In the genomic region with DNA sequence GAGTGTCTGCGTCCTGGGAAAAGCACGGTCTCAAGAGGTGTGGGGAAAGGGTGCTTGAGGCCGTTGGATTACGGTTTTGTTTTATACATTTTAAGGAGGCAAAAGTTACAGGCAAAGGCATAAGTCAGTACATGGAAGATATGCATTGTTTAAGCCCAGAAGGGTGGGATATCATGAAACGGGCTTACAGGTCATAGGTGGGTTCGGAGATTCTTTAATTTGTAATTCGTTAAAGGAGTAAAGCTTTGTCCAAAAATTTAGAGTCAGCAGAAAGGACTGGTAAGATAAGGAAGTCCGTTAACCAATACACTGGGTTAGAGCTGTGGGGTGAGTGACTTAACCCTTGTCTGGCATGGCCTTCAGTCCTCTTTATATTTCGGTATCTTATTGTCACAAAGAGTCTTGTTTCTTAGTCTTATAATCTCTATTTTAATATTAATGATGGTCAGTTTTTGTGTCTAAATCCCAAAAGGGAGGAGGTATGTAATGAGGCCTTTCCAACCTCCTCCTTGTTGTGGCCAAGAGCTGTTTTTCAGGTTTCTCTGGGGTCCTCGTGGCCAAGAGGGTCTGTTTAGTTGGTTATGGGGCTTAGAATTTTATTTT, we compare ENCODE assay signal across 11 cellular contexts. TPM values are rescaled to one million over a fixed set of nuclear protein-coding genes. Genes with fewer than 3 reads are reported as not detected.
A peak's percentile ranks its signal among the peaks of the same experiment; 100 is the strongest.
DNase-seq lines count a peak whose midpoint lies in the region; ATAC-seq and TF ChIP-seq lines count a peak whose summit lies in the region.
"Had no signal": no experiment of that assay in that cellular context is flagged by ENCODE, and none has a peak within 500 bp of the region (broad histone marks: within the 10 kb centered on the region; RNA-seq: fewer than 3 reads in every experiment).

No MANE protein-coding gene starts in this region.

- peaks cover 97% of the 10 kb centered on the region for H3K4me1 Mint-ChIP-seq in activated CD8-positive, alpha-beta memory T cell treated with anti-CD3 and anti-CD28 coated beads, Interleukin-2, amount 10 ng/mL, durations not matched to agents 7 days and 5 days
- H3K4me1 Mint-ChIP-seq in activated naive CD8-positive, alpha-beta T cell treated with anti-CD3 and anti-CD28 coated beads for 36 hours = peaks cover 88% of the 10 kb centered on the region

- DNase-seq in activated CD8-positive, alpha-beta memory T cell treated with anti-CD3 and anti-CD28 coated beads, Interleukin-2, amount 10 ng/mL, durations not matched to agents 7 days and 5 days = no peak
- no peak for DNase-seq in activated CD8-positive, alpha-beta memory T cell treated with anti-CD3 and anti-CD28 coated beads for 24 hours
- no peak for DNase-seq in activated naive CD8-positive, alpha-beta T cell treated with anti-CD3 and anti-CD28 coated beads for 36 hours
- DNase-seq in lower lobe of right lung (no peak), suprapubic skin (ENCODE audit: low spot score in 2 of 2) (no peak), Kasumi-1 (lab: John Stamatoyannopoulos, UW) (no peak), SK-N-SH (no peak)
- DNase-seq: NCI-H526, T-helper 9 cell had no signal

- peak overlapping the region; percentile 67 for H3K4me3 Mint-ChIP-seq in activated CD8-positive, alpha-beta memory T cell treated with anti-CD3 and anti-CD28 coated beads, Interleukin-2, amount 10 ng/mL, durations not matched to agents 7 days and 5 days
- peak overlapping the region; percentile 82 for H3K4me3 Mint-ChIP-seq in activated naive CD8-positive, alpha-beta T cell treated with anti-CD3 and anti-CD28 coated beads for 36 hours

- peak overlapping the region; percentile 84 for H3K27ac Mint-ChIP-seq in activated CD8-positive, alpha-beta memory T cell treated with anti-CD3 and anti-CD28 coated beads, Interleukin-2, amount 10 ng/mL, durations not matched to agents 7 days and 5 days
- peak overlapping the region; percentile 92 for H3K27ac Mint-ChIP-seq in activated naive CD8-positive, alpha-beta T cell treated with anti-CD3 and anti-CD28 coated beads for 36 hours

- H3K4me1 ChIP-seq in lower lobe of right lung (peaks cover 100% of the 10 kb centered on the region), suprapubic skin (peaks cover 100% of the 10 kb centered on the region), SK-N-SH (ENCODE audit: control insufficient read depth in 1 of 2, insufficient read depth in 2 of 2, low read depth in 1 of 2, low read length in 1 of 2) (peaks cover 49 to 54% of the 10 kb centered on the region in 2 experiments)

- H4K20me1 ChIP-seq in SK-N-SH (ENCODE audit: insufficient read depth) = peaks cover 81% of the 10 kb centered on the region

- no peak overlapping the region for H2AFZ ChIP-seq in SK-N-SH (ENCODE audit: low read depth)

- H3K27ac ChIP-seq in lower lobe of right lung = peak overlapping the region; percentile 81
- peak overlapping the region; percentile 88 for H3K27ac ChIP-seq in suprapubic skin
- no peak overlapping the region for H3K27ac ChIP-seq in SK-N-SH (ENCODE audit: low read depth in 2 of 2, low read length in 1 of 2)

- no peaks in the 10 kb centered on the region for H3K27me3 Mint-ChIP-seq in activated CD8-positive, alpha-beta memory T cell treated with anti-CD3 and anti-CD28 coated beads, Interleukin-2, amount 10 ng/mL, durations not matched to agents 7 days and 5 days
- no peaks in the 10 kb centered on the region for H3K27me3 Mint-ChIP-seq in activated naive CD8-positive, alpha-beta T cell treated with anti-CD3 and anti-CD28 coated beads for 36 hours

- CTCF ChIA-PET in activated CD8-positive, alpha-beta memory T cell treated with anti-CD3 and anti-CD28 coated beads, Interleukin-2, amount 10 ng/mL, durations not matched to agents 7 days and 5 days (lab: Charles Lee) = interaction anchor here (1.0 to 22.0 kb wide), 8 partner anchors 9 to 49 kb away, joined by 3 to 378 read pairs (median 9); no protein-coding TSS in a partner anchor
- CTCF ChIA-PET in SK-N-SH (lab: Yijun Ruan, JAX) = interaction anchor here (4.0 to 35.3 kb wide), 3 partner anchors 22 to 39 kb away, joined by 20 to 602 read pairs (median 38); no protein-coding TSS in a partner anchor

- H3K27me3 ChIP-seq in lower lobe of right lung (ENCODE audit: low read depth) (no peaks in the 10 kb centered on the region), suprapubic skin (no peaks in the 10 kb centered on the region), SK-N-SH (ENCODE audit: insufficient read depth) (no peaks in the 10 kb centered on the region)

- no peak for TF ChIP-seq RAD21 in SK-N-SH (IDR thresholded peaks at IDR 0.05; ENCODE audit: low read length)

- no peak for ATAC-seq in activated CD8-positive, alpha-beta memory T cell treated with anti-CD3 and anti-CD28 coated beads, Interleukin-2, amount 10 ng/mL, durations not matched to agents 7 days and 5 days
- ATAC-seq in lower lobe of right lung (no peak), HG02852 (IDR thresholded peaks at IDR 0.05; ENCODE audit: unreplicated experiment) (no peak)

- peaks cover 5% of the 10 kb centered on the region for H3F3A ChIP-seq in SK-N-SH (replicated peaks; ENCODE audit: insufficient read depth)

- POLR2A ChIA-PET in SK-N-SH (lab: Yijun Ruan, JAX) = no interaction called here

- H3K36me3 Mint-ChIP-seq in activated CD8-positive, alpha-beta memory T cell treated with anti-CD3 and anti-CD28 coated beads, Interleukin-2, amount 10 ng/mL, durations not matched to agents 7 days and 5 days = peaks cover 31% of the 10 kb centered on the region
- peaks cover 36% of the 10 kb centered on the region for H3K36me3 Mint-ChIP-seq in activated naive CD8-positive, alpha-beta T cell treated with anti-CD3 and anti-CD28 coated beads for 36 hours

- H3K4me2 ChIP-seq in SK-N-SH = no peak overlapping the region

- no peak overlapping the region for H3K9ac ChIP-seq in SK-N-SH

- TF ChIP-seq CTCF in lower lobe of right lung (IDR thresholded peaks at IDR 0.05) = no peak
- no peak for TF ChIP-seq CTCF in suprapubic skin (IDR thresholded peaks at IDR 0.05)
- no peak for TF ChIP-seq CTCF in SK-N-SH (IDR thresholded peaks at IDR 0.05)

- WGBS in suprapubic skin = 69% methylated on average over 10 of the region's 10 CpGs
- 92% methylated on average over 10 of the region's 10 CpGs for WGBS in SK-N-SH (ENCODE audit: low lambda C conversion rate)

- H3K4me3 ChIP-seq in lower lobe of right lung (peak overlapping the region; percentile 37), suprapubic skin (peak overlapping the region; percentile 12), SK-N-SH (ENCODE audit: low read depth in 2 of 2, low read length in 1 of 2) (no peak overlapping the region)

- no peaks in the 10 kb centered on the region for H3K9me2 ChIP-seq in SK-N-SH

- no peaks in the 10 kb centered on the region for H3K9me3 Mint-ChIP-seq in activated CD8-positive, alpha-beta memory T cell treated with anti-CD3 and anti-CD28 coated beads, Interleukin-2, amount 10 ng/mL, durations not matched to agents 7 days and 5 days (ENCODE audit: low read depth)
- no peaks in the 10 kb centered on the region for H3K9me3 Mint-ChIP-seq in activated naive CD8-positive, alpha-beta T cell treated with anti-CD3 and anti-CD28 coated beads for 36 hours

- H3K36me3 ChIP-seq in lower lobe of right lung (peaks cover 44% of the 10 kb centered on the region), suprapubic skin (peaks cover 7% of the 10 kb centered on the region), SK-N-SH (replicated peaks in 1 of 2; ENCODE audit: control insufficient read depth in 1 of 2, insufficient read depth in 2 of 2, low read length in 1 of 2) (peaks cover 2 to 11% of the 10 kb centered on the region in 2 experiments)

- TF ChIP-seq EP300 in suprapubic skin (IDR thresholded peaks at IDR 0.05) = no peak
- TF ChIP-seq EP300 in SK-N-SH (IDR thresholded peaks at IDR 0.05; ENCODE audit: borderline replicate concordance in 1 of 2, low read depth in 1 of 2, low read length in 1 of 2) = no peak

- H3K79me2 ChIP-seq in SK-N-SH (ENCODE audit: insufficient read depth) = peaks cover 100% of the 10 kb centered on the region

- intact Hi-C loops in lower lobe of right lung (cut with DNase I) = no loop called here

- H3K9me3 ChIP-seq in lower lobe of right lung (no peaks in the 10 kb centered on the region), suprapubic skin (no peaks in the 10 kb centered on the region), SK-N-SH (no peaks in the 10 kb centered on the region)

- TF ChIP-seq POLR2A in suprapubic skin (IDR thresholded peaks at IDR 0.05) = no peak

TF ChIP-seq in SK-N-SH, 30 proteins besides CTCF, POLR2A, EP300 and RAD21 (continues in another document):
- TF ChIP-seq, protein P1, sequence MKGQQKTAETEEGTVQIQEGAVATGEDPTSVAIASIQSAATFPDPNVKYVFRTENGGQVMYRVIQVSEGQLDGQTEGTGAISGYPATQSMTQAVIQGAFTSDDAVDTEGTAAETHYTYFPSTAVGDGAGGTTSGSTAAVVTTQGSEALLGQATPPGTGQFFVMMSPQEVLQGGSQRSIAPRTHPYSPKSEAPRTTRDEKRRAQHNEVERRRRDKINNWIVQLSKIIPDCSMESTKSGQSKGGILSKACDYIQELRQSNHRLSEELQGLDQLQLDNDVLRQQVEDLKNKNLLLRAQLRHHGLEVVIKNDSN (IDR thresholded peaks at IDR 0.05; ENCODE audit: borderline replicate concordance, low read depth) = no peak
- TF ChIP-seq JUND (IDR thresholded peaks at IDR 0.05) (no peak), FOXJ3 (CRISPR knock-in tag; IDR thresholded peaks at IDR 0.05) (no peak)

RNA-seq across cellular contexts. Expression of a gene that starts 12.7 kb away (rescaled TPM):
- 100 to 1,000 TPM; 100 to 104 TPM for total RNA-seq in activated CD8-positive, alpha-beta memory T cell treated with anti-CD3 and anti-CD28 coated beads, Interleukin-2, amount 10 ng/mL, durations not matched to agents 7 days and 5 days
- 10 to 100 TPM; 39.6 to 40.4 TPM for total RNA-seq in activated naive CD8-positive, alpha-beta T cell treated with anti-CD3 and anti-CD28 coated beads for 36 hours
- total RNA-seq in lower lobe of right lung (169 TPM), suprapubic skin (100 to 1,000 TPM in 3 of 4 donors, 10 to 100 TPM in 1; 99.7 to 145 (median 122) TPM)
- polyA plus RNA-seq in SK-N-SH (2012; rRNA removed) = 44.0 and 78.1 TPM in 2 replicates
- polyA plus RNA-seq in SK-N-SH (2012; cell fraction: cytosol; rRNA removed) = 42.5 and 64.1 TPM in 2 replicates
- polyA plus RNA-seq in SK-N-SH (2012; cell fraction: nucleus; rRNA removed) = 57.0 and 58.9 TPM in 2 replicates

RNA-seq across cellular contexts. Expression of a gene that starts 58.5 kb away (rescaled TPM):
- 10 to 100 TPM in 1 of 2 experiments, 1 to 10 TPM in 1; 8.1 to 12.2 TPM for total RNA-seq in activated CD8-positive, alpha-beta memory T cell treated with anti-CD3 and anti-CD28 coated beads, Interleukin-2, amount 10 ng/mL, durations not matched to agents 7 days and 5 days
- total RNA-seq in activated naive CD8-positive, alpha-beta T cell treated with anti-CD3 and anti-CD28 coated beads for 36 hours = 10 to 100 TPM; 23.3 to 24.5 TPM
- 33.3 TPM for total RNA-seq in lower lobe of right lung
- 100 to 1,000 TPM in 3 of 4 donors, 10 to 100 TPM in 1; 91.0 to 106 (median 105) TPM for total RNA-seq in suprapubic skin
- polyA plus RNA-seq in SK-N-SH (2012; rRNA removed) = 14.0 and 15.6 TPM in 2 replicates
- 23.3 and 26.8 TPM in 2 replicates for polyA plus RNA-seq in SK-N-SH (2012; cell fraction: cytosol; rRNA removed)
- polyA plus RNA-seq in SK-N-SH (2012; cell fraction: nucleus; rRNA removed) = 4.5 and 4.6 TPM in 2 replicates
- total RNA-seq: LHCN-M2 had no signal

Comparison
In these comparisons a context has a peak if more than half of its experiments do, and no peak if none do; other contexts are left out.
1. H3K27ac ChIP-seq: peak in lower lobe of right lung (single experiment) and suprapubic skin (single experiment); none in SK-N-SH (0 of 2).
2. H3K4me3 ChIP-seq: peak in lower lobe of right lung (single experiment) and suprapubic skin (single experiment); none in SK-N-SH (0 of 2).